Comparison of ENCODE assay signal across 2 cellular contexts in the genomic region with DNA sequence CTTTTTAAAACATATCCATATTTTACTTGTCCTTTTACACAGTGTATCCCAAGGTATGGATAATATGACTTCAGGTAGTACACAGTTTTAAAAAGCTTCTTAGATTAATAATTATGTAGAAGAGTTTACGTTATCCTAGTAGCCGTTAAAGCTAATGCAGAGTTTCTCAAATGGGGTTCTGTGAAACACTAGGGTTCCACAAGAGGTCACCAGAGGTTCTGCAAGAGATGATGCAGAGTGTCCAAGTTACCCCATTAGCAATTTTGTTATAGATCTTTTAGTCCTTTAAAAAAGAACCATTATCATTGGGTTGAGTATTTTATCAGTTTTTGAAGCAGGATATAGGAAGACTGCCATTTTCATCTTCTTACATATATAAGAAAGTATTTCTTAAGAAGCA.
TF ChIP-seq lines count a peak whose summit lies in the region.

No MANE protein-coding gene starts in this region.

TF ChIP-seq in GM23338, 12 proteins besides CTCF, POLR2A, EP300 and RAD21:
- TF ChIP-seq, protein P1, sequence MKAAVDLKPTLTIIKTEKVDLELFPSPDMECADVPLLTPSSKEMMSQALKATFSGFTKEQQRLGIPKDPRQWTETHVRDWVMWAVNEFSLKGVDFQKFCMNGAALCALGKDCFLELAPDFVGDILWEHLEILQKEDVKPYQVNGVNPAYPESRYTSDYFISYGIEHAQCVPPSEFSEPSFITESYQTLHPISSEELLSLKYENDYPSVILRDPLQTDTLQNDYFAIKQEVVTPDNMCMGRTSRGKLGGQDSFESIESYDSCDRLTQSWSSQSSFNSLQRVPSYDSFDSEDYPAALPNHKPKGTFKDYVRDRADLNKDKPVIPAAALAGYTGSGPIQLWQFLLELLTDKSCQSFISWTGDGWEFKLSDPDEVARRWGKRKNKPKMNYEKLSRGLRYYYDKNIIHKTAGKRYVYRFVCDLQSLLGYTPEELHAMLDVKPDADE (IDR thresholded peaks at IDR 0.05) = no peak
- TF ChIP-seq, protein P2, sequence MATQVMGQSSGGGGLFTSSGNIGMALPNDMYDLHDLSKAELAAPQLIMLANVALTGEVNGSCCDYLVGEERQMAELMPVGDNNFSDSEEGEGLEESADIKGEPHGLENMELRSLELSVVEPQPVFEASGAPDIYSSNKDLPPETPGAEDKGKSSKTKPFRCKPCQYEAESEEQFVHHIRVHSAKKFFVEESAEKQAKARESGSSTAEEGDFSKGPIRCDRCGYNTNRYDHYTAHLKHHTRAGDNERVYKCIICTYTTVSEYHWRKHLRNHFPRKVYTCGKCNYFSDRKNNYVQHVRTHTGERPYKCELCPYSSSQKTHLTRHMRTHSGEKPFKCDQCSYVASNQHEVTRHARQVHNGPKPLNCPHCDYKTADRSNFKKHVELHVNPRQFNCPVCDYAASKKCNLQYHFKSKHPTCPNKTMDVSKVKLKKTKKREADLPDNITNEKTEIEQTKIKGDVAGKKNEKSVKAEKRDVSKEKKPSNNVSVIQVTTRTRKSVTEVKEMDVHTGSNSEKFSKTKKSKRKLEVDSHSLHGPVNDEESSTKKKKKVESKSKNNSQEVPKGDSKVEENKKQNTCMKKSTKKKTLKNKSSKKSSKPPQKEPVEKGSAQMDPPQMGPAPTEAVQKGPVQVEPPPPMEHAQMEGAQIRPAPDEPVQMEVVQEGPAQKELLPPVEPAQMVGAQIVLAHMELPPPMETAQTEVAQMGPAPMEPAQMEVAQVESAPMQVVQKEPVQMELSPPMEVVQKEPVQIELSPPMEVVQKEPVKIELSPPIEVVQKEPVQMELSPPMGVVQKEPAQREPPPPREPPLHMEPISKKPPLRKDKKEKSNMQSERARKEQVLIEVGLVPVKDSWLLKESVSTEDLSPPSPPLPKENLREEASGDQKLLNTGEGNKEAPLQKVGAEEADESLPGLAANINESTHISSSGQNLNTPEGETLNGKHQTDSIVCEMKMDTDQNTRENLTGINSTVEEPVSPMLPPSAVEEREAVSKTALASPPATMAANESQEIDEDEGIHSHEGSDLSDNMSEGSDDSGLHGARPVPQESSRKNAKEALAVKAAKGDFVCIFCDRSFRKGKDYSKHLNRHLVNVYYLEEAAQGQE (IDR thresholded peaks at IDR 0.05; ENCODE audit: unreplicated experiment) = no peak
- TF ChIP-seq, protein P3, sequence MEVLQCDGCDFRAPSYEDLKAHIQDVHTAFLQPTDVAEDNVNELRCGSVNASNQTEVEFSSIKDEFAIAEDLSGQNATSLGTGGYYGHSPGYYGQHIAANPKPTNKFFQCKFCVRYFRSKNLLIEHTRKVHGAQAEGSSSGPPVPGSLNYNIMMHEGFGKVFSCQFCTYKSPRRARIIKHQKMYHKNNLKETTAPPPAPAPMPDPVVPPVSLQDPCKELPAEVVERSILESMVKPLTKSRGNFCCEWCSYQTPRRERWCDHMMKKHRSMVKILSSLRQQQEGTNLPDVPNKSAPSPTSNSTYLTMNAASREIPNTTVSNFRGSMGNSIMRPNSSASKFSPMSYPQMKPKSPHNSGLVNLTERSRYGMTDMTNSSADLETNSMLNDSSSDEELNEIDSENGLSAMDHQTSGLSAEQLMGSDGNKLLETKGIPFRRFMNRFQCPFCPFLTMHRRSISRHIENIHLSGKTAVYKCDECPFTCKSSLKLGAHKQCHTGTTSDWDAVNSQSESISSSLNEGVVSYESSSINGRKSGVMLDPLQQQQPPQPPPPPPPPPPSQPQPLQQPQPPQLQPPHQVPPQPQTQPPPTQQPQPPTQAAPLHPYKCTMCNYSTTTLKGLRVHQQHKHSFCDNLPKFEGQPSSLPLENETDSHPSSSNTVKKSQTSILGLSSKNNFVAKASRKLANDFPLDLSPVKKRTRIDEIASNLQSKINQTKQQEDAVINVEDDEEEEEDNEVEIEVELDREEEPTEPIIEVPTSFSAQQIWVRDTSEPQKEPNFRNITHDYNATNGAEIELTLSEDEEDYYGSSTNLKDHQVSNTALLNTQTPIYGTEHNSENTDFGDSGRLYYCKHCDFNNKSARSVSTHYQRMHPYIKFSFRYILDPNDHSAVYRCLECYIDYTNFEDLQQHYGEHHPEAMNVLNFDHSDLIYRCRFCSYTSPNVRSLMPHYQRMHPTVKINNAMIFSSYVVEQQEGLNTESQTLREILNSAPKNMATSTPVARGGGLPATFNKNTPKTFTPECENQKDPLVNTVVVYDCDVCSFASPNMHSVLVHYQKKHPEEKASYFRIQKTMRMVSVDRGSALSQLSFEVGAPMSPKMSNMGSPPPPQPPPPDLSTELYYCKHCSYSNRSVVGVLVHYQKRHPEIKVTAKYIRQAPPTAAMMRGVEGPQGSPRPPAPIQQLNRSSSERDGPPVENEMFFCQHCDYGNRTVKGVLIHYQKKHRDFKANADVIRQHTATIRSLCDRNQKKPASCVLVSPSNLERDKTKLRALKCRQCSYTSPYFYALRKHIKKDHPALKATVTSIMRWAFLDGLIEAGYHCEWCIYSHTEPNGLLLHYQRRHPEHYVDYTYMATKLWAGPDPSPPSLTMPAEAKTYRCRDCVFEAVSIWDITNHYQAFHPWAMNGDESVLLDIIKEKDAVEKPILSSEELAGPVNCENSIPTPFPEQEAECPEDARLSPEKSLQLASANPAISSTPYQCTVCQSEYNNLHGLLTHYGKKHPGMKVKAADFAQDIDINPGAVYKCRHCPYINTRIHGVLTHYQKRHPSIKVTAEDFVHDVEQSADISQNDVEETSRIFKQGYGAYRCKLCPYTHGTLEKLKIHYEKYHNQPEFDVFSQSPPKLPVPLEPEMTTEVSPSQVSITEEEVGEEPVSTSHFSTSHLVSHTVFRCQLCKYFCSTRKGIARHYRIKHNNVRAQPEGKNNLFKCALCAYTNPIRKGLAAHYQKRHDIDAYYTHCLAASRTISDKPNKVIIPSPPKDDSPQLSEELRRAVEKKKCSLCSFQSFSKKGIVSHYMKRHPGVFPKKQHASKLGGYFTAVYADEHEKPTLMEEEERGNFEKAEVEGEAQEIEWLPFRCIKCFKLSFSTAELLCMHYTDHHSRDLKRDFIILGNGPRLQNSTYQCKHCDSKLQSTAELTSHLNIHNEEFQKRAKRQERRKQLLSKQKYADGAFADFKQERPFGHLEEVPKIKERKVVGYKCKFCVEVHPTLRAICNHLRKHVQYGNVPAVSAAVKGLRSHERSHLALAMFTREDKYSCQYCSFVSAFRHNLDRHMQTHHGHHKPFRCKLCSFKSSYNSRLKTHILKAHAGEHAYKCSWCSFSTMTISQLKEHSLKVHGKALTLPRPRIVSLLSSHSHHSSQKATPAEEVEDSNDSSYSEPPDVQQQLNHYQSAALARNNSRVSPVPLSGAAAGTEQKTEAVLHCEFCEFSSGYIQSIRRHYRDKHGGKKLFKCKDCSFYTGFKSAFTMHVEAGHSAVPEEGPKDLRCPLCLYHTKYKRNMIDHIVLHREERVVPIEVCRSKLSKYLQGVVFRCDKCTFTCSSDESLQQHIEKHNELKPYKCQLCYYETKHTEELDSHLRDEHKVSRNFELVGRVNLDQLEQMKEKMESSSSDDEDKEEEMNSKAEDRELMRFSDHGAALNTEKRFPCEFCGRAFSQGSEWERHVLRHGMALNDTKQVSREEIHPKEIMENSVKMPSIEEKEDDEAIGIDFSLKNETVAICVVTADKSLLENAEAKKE (CRISPR knock-in tag; IDR thresholded peaks at IDR 0.05) = no peak
- TF ChIP-seq JUNB (IDR thresholded peaks at IDR 0.05; ENCODE audit: unreplicated experiment) (no peak), ZNF114 (CRISPR knock-in tag; IDR thresholded peaks at IDR 0.05) (no peak), EZH2 (IDR thresholded peaks at IDR 0.05; ENCODE audit: low read depth, unreplicated experiment) (no peak)
TF ChIP-seq in GM23338: peak in this region for 0.

TF ChIP-seq in H1, 55 proteins besides CTCF, POLR2A, EP300 and RAD21:
- TF ChIP-seq EZH2 (IDR thresholded peaks at IDR 0.05; ENCODE audit: low read depth, low read length, severe bottlenecking) = no peak
- no peak for TF ChIP-seq ZNF274 (IDR thresholded peaks at IDR 0.05; ENCODE audit: borderline replicate concordance, extremely low read depth, low read length)
- no peak for TF ChIP-seq MAFK (IDR thresholded peaks at IDR 0.05; ENCODE audit: low read depth, low read length)
- TF ChIP-seq, protein P4, sequence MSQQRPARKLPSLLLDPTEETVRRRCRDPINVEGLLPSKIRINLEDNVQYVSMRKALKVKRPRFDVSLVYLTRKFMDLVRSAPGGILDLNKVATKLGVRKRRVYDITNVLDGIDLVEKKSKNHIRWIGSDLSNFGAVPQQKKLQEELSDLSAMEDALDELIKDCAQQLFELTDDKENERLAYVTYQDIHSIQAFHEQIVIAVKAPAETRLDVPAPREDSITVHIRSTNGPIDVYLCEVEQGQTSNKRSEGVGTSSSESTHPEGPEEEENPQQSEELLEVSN (IDR thresholded peaks at IDR 0.05) = no peak
- TF ChIP-seq HDAC6 (IDR thresholded peaks at IDR 0.05; ENCODE audit: low read depth, low read length) = no peak
- TF ChIP-seq NANOG (IDR thresholded peaks at IDR 0.05; ENCODE audit: insufficient read depth, low read depth, low read length, poor library complexity, severe bottlenecking) = no peak
- TF ChIP-seq CREB1 (IDR thresholded peaks at IDR 0.05) = no peak
- no peak for TF ChIP-seq RNF2 (IDR thresholded peaks at IDR 0.05; ENCODE audit: borderline replicate concordance, low read depth, low read length, missing control alignments, poor library complexity, severe bottlenecking)
- TF ChIP-seq, protein P5, sequence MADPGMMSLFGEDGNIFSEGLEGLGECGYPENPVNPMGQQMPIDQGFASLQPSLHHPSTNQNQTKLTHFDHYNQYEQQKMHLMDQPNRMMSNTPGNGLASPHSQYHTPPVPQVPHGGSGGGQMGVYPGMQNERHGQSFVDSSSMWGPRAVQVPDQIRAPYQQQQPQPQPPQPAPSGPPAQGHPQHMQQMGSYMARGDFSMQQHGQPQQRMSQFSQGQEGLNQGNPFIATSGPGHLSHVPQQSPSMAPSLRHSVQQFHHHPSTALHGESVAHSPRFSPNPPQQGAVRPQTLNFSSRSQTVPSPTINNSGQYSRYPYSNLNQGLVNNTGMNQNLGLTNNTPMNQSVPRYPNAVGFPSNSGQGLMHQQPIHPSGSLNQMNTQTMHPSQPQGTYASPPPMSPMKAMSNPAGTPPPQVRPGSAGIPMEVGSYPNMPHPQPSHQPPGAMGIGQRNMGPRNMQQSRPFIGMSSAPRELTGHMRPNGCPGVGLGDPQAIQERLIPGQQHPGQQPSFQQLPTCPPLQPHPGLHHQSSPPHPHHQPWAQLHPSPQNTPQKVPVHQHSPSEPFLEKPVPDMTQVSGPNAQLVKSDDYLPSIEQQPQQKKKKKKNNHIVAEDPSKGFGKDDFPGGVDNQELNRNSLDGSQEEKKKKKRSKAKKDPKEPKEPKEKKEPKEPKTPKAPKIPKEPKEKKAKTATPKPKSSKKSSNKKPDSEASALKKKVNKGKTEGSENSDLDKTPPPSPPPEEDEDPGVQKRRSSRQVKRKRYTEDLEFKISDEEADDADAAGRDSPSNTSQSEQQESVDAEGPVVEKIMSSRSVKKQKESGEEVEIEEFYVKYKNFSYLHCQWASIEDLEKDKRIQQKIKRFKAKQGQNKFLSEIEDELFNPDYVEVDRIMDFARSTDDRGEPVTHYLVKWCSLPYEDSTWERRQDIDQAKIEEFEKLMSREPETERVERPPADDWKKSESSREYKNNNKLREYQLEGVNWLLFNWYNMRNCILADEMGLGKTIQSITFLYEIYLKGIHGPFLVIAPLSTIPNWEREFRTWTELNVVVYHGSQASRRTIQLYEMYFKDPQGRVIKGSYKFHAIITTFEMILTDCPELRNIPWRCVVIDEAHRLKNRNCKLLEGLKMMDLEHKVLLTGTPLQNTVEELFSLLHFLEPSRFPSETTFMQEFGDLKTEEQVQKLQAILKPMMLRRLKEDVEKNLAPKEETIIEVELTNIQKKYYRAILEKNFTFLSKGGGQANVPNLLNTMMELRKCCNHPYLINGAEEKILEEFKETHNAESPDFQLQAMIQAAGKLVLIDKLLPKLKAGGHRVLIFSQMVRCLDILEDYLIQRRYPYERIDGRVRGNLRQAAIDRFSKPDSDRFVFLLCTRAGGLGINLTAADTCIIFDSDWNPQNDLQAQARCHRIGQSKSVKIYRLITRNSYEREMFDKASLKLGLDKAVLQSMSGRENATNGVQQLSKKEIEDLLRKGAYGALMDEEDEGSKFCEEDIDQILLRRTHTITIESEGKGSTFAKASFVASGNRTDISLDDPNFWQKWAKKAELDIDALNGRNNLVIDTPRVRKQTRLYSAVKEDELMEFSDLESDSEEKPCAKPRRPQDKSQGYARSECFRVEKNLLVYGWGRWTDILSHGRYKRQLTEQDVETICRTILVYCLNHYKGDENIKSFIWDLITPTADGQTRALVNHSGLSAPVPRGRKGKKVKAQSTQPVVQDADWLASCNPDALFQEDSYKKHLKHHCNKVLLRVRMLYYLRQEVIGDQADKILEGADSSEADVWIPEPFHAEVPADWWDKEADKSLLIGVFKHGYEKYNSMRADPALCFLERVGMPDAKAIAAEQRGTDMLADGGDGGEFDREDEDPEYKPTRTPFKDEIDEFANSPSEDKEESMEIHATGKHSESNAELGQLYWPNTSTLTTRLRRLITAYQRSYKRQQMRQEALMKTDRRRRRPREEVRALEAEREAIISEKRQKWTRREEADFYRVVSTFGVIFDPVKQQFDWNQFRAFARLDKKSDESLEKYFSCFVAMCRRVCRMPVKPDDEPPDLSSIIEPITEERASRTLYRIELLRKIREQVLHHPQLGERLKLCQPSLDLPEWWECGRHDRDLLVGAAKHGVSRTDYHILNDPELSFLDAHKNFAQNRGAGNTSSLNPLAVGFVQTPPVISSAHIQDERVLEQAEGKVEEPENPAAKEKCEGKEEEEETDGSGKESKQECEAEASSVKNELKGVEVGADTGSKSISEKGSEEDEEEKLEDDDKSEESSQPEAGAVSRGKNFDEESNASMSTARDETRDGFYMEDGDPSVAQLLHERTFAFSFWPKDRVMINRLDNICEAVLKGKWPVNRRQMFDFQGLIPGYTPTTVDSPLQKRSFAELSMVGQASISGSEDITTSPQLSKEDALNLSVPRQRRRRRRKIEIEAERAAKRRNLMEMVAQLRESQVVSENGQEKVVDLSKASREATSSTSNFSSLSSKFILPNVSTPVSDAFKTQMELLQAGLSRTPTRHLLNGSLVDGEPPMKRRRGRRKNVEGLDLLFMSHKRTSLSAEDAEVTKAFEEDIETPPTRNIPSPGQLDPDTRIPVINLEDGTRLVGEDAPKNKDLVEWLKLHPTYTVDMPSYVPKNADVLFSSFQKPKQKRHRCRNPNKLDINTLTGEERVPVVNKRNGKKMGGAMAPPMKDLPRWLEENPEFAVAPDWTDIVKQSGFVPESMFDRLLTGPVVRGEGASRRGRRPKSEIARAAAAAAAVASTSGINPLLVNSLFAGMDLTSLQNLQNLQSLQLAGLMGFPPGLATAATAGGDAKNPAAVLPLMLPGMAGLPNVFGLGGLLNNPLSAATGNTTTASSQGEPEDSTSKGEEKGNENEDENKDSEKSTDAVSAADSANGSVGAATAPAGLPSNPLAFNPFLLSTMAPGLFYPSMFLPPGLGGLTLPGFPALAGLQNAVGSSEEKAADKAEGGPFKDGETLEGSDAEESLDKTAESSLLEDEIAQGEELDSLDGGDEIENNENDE (IDR thresholded peaks at IDR 0.05; ENCODE audit: insufficient replicate concordance, low read length) = no peak
- no peak for TF ChIP-seq TAF7 (optimal IDR thresholded peaks at IDR 0.05; ENCODE audit: borderline replicate concordance, low read depth, low read length)
- TF ChIP-seq SUZ12 (IDR thresholded peaks at IDR 0.05; ENCODE audit: low read length) = no peak
- TF ChIP-seq RFX5 (IDR thresholded peaks at IDR 0.05; ENCODE audit: borderline replicate concordance, low read depth, low read length) = no peak
